In genomic region chr10:79268717-79269116, GRCh38 we compare ENCODE assay signal across 15 cellular contexts.
DNase-seq lines count a peak whose midpoint lies in the region; ATAC-seq and TF ChIP-seq lines count a peak whose summit lies in the region.
"Had no signal": no experiment of that assay in that cellular context is flagged by ENCODE, and none has a peak within 500 bp of the region (broad histone marks: within the 10 kb centered on the region; RNA-seq: fewer than 3 reads in every experiment).

No MANE protein-coding gene starts in this region.

- H3K4me1 ChIP-seq in BLaER1 (peaks cover 100% of the 10 kb centered on the region), Karpas-422 (ENCODE audit: low read length) (peaks cover 95% of the 10 kb centered on the region)

- H3K27ac ChIP-seq in BLaER1 (peak overlapping the region; percentile 71), Karpas-422 (ENCODE audit: low read length) (peak overlapping the region; percentile 96)
- H3K27ac ChIP-seq: foreskin keratinocyte had no signal

- DNase-seq in Karpas-422 (no peak), progenitor cell of endocrine pancreas (ENCODE audit: low spot score, unreplicated experiment) (no peak)
- DNase-seq in effector memory CD8-positive, alpha-beta T cell: no peak
- no peak for DNase-seq in stimulated activated naive CD4-positive, alpha-beta T cell treated with Interleukin-2 at 50 U/mL for 16 hours (lab: John Stamatoyannopoulos, UW)
- DNase-seq in stimulated activated CD4-positive, alpha-beta T cell treated with anti-CD3 and anti-CD28 coated beads, Interleukin-15, amount 100 ng/mL, for 24 hours: no peak
- DNase-seq in stimulated activated CD4-positive, alpha-beta T cell treated with anti-CD3 and anti-CD28 coated beads, Interleukin-2, amount 100 ng/mL, for 24 hours: no peak
- DNase-seq: activated CD4-positive, CD25-positive, alpha-beta regulatory T cell; CD8-positive, alpha-beta T cell; left cardiac atrium; NCI-H1105 treated with DMSO at 0.1 percent for 48 hours; NCI-H510A had no signal

- peaks cover 48 to 55% of the 10 kb centered on the region in 2 donors for H3K4me1 Mint-ChIP-seq in effector memory CD8-positive, alpha-beta T cell (ENCODE audit: low read depth in 2 of 2)
- peaks cover 19% of the 10 kb centered on the region for H3K4me1 Mint-ChIP-seq in progenitor cell of endocrine pancreas (ENCODE audit: low read depth)

- H3K27me3 ChIP-seq in BLaER1: no peaks in the 10 kb centered on the region
- H3K27me3 ChIP-seq in Karpas-422 (ENCODE audit: low read length): no peaks in the 10 kb centered on the region
- H3K27me3 ChIP-seq: foreskin keratinocyte had no signal

- H3K4me3 ChIP-seq in BLaER1 (no peak overlapping the region), Karpas-422 (ENCODE audit: low read length) (no peak overlapping the region)

- H3K36me3 Mint-ChIP-seq in effector memory CD8-positive, alpha-beta T cell (ENCODE audit: insufficient read depth): peaks cover 3% of the 10 kb centered on the region
- peaks cover 10% of the 10 kb centered on the region for H3K36me3 Mint-ChIP-seq in progenitor cell of endocrine pancreas (ENCODE audit: insufficient read depth)

- peak overlapping the region; percentile 93 to 96 for H3K27ac Mint-ChIP-seq in effector memory CD8-positive, alpha-beta T cell
- peak overlapping the region; percentile 54 for H3K27ac Mint-ChIP-seq in progenitor cell of endocrine pancreas
- H3K27ac Mint-ChIP-seq: CD8-positive, alpha-beta T cell had no signal

- ATAC-seq in effector memory CD8-positive, alpha-beta T cell (replicated peaks): no peak
- no peak for ATAC-seq in HG03159 (IDR thresholded peaks at IDR 0.05; ENCODE audit: unreplicated experiment)
- ATAC-seq: CD8-positive, alpha-beta T cell; left cardiac atrium had no signal

- no peak for TF ChIP-seq CTCF in progenitor cell of endocrine pancreas (IDR thresholded peaks at IDR 0.05; ENCODE audit: unreplicated experiment)

- H3K79me2 ChIP-seq in Karpas-422 (ENCODE audit: low read length): peaks cover 100% of the 10 kb centered on the region

- no peaks in the 10 kb centered on the region for H3K9me3 Mint-ChIP-seq in effector memory CD8-positive, alpha-beta T cell
- no peaks in the 10 kb centered on the region for H3K9me3 Mint-ChIP-seq in progenitor cell of endocrine pancreas (ENCODE audit: low read depth)
- H3K9me3 Mint-ChIP-seq: activated T-helper 2 cell treated with anti-CD3 and anti-CD28 coated beads, Interferon-gamma antibody, Interleukin-2, Interleukin-4, amounts not matched to agents 10 μg/mL and 5 μg/mL and 100 μg/mL, durations not matched to agents 14 hours and 24 hours and 36 hours; CD8-positive, alpha-beta T cell had no signal

- H3K9me2 ChIP-seq in Karpas-422 (replicated peaks; ENCODE audit: insufficient read depth, low read length): no peaks in the 10 kb centered on the region

- H3K9ac ChIP-seq in BLaER1: peak overlapping the region; percentile 36
- H3K9ac ChIP-seq in Karpas-422 (ENCODE audit: low read length): peak overlapping the region; percentile 71

- peaks cover 100% of the 10 kb centered on the region for H4K20me1 ChIP-seq in BLaER1
- peaks cover 36% of the 10 kb centered on the region for H4K20me1 ChIP-seq in Karpas-422 (ENCODE audit: insufficient read depth, low read depth, low read length)

- H3K27me3 Mint-ChIP-seq in effector memory CD8-positive, alpha-beta T cell: no peaks in the 10 kb centered on the region
- H3K27me3 Mint-ChIP-seq in progenitor cell of endocrine pancreas: peaks cover 2% of the 10 kb centered on the region

- H3K4me2 ChIP-seq in BLaER1 (peak overlapping the region; percentile 85), Karpas-422 (ENCODE audit: low read depth, low read length, poor library complexity, severe bottlenecking) (peak overlapping the region; percentile 63)

- no peak overlapping the region for H3K4me3 Mint-ChIP-seq in effector memory CD8-positive, alpha-beta T cell
- no peak overlapping the region for H3K4me3 Mint-ChIP-seq in progenitor cell of endocrine pancreas (ENCODE audit: low read depth)
- H3K4me3 Mint-ChIP-seq: CD8-positive, alpha-beta T cell had no signal

- H3K36me3 ChIP-seq in BLaER1 (peaks cover 43% of the 10 kb centered on the region), Karpas-422 (ENCODE audit: insufficient read depth, low read length) (no peaks in the 10 kb centered on the region)

- H2AFZ ChIP-seq in Karpas-422 (ENCODE audit: low read length): no peak overlapping the region

- H3K9me3 ChIP-seq in BLaER1: no peaks in the 10 kb centered on the region
- no peaks in the 10 kb centered on the region for H3K9me3 ChIP-seq in Karpas-422 (ENCODE audit: low read length)
